Comparison of ENCODE assay signal across 1 cellular context in the genomic region with DNA sequence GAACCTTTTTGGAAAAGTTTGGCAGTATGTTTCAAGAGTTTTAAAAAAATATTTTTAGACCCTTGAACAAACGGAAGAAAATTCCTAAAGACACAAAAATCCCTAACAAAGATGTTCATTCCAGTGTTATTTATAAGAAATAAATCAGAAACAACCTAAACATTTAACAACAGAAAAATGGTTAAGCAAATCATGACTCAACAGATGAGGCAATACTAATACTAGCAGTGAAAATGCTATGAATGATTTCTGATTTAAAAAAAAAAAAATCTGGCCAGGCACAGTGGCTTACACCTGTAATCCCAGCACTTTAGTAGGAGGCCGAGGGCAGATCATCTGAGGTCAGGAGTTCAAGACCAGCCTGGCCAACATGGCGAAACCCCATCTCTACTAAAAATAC.
TF ChIP-seq lines count a peak whose summit lies in the region.

No MANE protein-coding gene starts in this region.

TF ChIP-seq in SK-N-SH treated with all-trans-retinoic acid at 6 μM for 48 hours, 23 proteins besides CTCF, POLR2A, EP300 and RAD21 (continued from another document):
- TF ChIP-seq, protein P1, sequence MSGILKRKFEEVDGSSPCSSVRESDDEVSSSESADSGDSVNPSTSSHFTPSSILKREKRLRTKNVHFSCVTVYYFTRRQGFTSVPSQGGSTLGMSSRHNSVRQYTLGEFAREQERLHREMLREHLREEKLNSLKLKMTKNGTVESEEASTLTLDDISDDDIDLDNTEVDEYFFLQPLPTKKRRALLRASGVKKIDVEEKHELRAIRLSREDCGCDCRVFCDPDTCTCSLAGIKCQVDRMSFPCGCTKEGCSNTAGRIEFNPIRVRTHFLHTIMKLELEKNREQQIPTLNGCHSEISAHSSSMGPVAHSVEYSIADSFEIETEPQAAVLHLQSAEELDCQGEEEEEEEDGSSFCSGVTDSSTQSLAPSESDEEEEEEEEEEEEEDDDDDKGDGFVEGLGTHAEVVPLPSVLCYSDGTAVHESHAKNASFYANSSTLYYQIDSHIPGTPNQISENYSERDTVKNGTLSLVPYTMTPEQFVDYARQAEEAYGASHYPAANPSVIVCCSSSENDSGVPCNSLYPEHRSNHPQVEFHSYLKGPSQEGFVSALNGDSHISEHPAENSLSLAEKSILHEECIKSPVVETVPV (CRISPR knock-in tag; IDR thresholded peaks at IDR 0.05) = no peak
- TF ChIP-seq ZFP30 (CRISPR knock-in tag; IDR thresholded peaks at IDR 0.05) (no peak), ZNF8 (CRISPR knock-in tag; IDR thresholded peaks at IDR 0.05) (no peak), ZNF565 (CRISPR knock-in tag; conservative IDR thresholded peaks at IDR 0.05; ENCODE audit: low read depth) (no peak), BACH2 (CRISPR knock-in tag; IDR thresholded peaks at IDR 0.05; ENCODE audit: borderline replicate concordance) (no peak), ZC3H10 (CRISPR knock-in tag; IDR thresholded peaks at IDR 0.05) (no peak), ZFP3 (CRISPR knock-in tag; IDR thresholded peaks at IDR 0.05) (no peak), SNAI2 (CRISPR knock-in tag; IDR thresholded peaks at IDR 0.05) (no peak), OSR1 (CRISPR knock-in tag; IDR thresholded peaks at IDR 0.05) (no peak), TOX (CRISPR knock-in tag; IDR thresholded peaks at IDR 0.05; ENCODE audit: borderline replicate concordance) (no peak), ARNTL (CRISPR knock-in tag; IDR thresholded peaks at IDR 0.05; ENCODE audit: borderline replicate concordance, low read depth) (no peak), RARB (CRISPR knock-in tag; IDR thresholded peaks at IDR 0.05) (no peak), CSDC2 (CRISPR knock-in tag; IDR thresholded peaks at IDR 0.05) (no peak), PPARA (CRISPR knock-in tag; IDR thresholded peaks at IDR 0.05; ENCODE audit: borderline replicate concordance) (no peak)
